8 cellular contexts compared by ENCODE assay signal in genomic region chr17:3843935-3844516, GRCh38. TPM values are rescaled to one million over a fixed set of nuclear protein-coding genes. Genes with fewer than 3 reads are reported as not detected.
DNase-seq lines count a peak whose midpoint lies in the region; ATAC-seq, FAIRE-seq and TF ChIP-seq lines count a peak whose summit lies in the region.

No MANE protein-coding gene starts in this region.

- intact Hi-C loops in endothelial cell of umbilical vein (cut with micrococcal nuclease) = no loop called here

- no peaks in the 10 kb centered on the region for H3K9me3 Mint-ChIP-seq in activated CD4-positive, alpha-beta T cell treated with anti-CD3 and anti-CD28 coated beads, Interleukin-2, amount 10 ng/mL, durations not matched to agents 7 days and 5 days

- H3K27ac Mint-ChIP-seq in activated CD4-positive, alpha-beta T cell treated with anti-CD3 and anti-CD28 coated beads, Interleukin-2, amount 10 ng/mL, durations not matched to agents 7 days and 5 days = no peak overlapping the region

- H3K4me1 Mint-ChIP-seq in activated CD4-positive, alpha-beta T cell treated with anti-CD3 and anti-CD28 coated beads, Interleukin-2, amount 10 ng/mL, durations not matched to agents 7 days and 5 days = peaks cover 28% of the 10 kb centered on the region

- H4K20me1 ChIP-seq in endothelial cell of umbilical vein (replicated peaks; ENCODE audit: control insufficient read depth, extremely low read depth, insufficient read depth, low read length) = no peaks in the 10 kb centered on the region

- no peaks in the 10 kb centered on the region for H3K9me3 ChIP-seq in endothelial cell of umbilical vein (replicated peaks; ENCODE audit: control insufficient read depth, insufficient read depth, low read length)

- no TSS peak for BruUV-seq in endothelial cell of umbilical vein (replicated peaks; lab: Mats Ljungman, UMichigan)

- H3K27me3 Mint-ChIP-seq in activated CD4-positive, alpha-beta T cell treated with anti-CD3 and anti-CD28 coated beads, Interleukin-2, amount 10 ng/mL, durations not matched to agents 7 days and 5 days = peaks cover 4% of the 10 kb centered on the region

- peak overlapping the region; percentile 96 for H3K4me3 Mint-ChIP-seq in activated CD4-positive, alpha-beta T cell treated with anti-CD3 and anti-CD28 coated beads, Interleukin-2, amount 10 ng/mL, durations not matched to agents 7 days and 5 days

- CTCF ChIA-PET in activated CD4-positive, alpha-beta T cell treated with anti-CD3 and anti-CD28 coated beads, Interleukin-2, amount 10 ng/mL, durations not matched to agents 7 days and 5 days (lab: Charles Lee) = interaction anchor here (0.6 to 5.0 kb wide), 15 partner anchors 9 to 299 kb away, joined by 3 to 64 read pairs (median 3); partner anchors contain the start of genes CAMKK1 and HASPIN
- CTCF ChIA-PET in endothelial cell of umbilical vein (lab: Charles Lee) = interaction anchor here (0.6 to 5.4 kb wide), 21 partner anchors 13 to 795 kb away, joined by 3 to 63 read pairs (median 4); partner anchors contain the start of genes CAMKK1, HASPIN, ITGAE and P2RX1

- H3K27ac ChIP-seq in endothelial cell of umbilical vein (ENCODE audit: insufficient read depth, low read depth, low read length) = no peak overlapping the region

- H3K36me3 ChIP-seq in endothelial cell of umbilical vein (ENCODE audit: control insufficient read depth in 2 of 2, extremely low read depth in 1 of 2, insufficient read depth in 2 of 2, low read length in 2 of 2) = peaks cover 3 to 14% of the 10 kb centered on the region in 2 experiments

- peaks cover 20% of the 10 kb centered on the region for H3K36me3 Mint-ChIP-seq in activated CD4-positive, alpha-beta T cell treated with anti-CD3 and anti-CD28 coated beads, Interleukin-2, amount 10 ng/mL, durations not matched to agents 7 days and 5 days (ENCODE audit: low read depth)

- H3K9me1 ChIP-seq in endothelial cell of umbilical vein (replicated peaks; ENCODE audit: control insufficient read depth, extremely low read depth, insufficient read depth, low read length) = no peaks in the 10 kb centered on the region

- no peak overlapping the region for H3K9ac ChIP-seq in endothelial cell of umbilical vein (replicated peaks; ENCODE audit: extremely low read depth, insufficient read depth, low read length)

- H3K4me3 ChIP-seq in endothelial cell of umbilical vein (replicated peaks in 1 of 3; ENCODE audit: insufficient read depth in 1 of 3, low read depth in 1 of 3, low read length in 3 of 3) = no peak overlapping the region

- H3K4me2 ChIP-seq in endothelial cell of umbilical vein (ENCODE audit: insufficient read depth, low read length) = no peak overlapping the region

- peaks cover 9% of the 10 kb centered on the region for H3K4me1 ChIP-seq in endothelial cell of umbilical vein (ENCODE audit: control insufficient read depth, extremely low read depth, insufficient read depth, low read length)

- dilution Hi-C loops in endothelial cell of umbilical vein (cut with MboI; ENCODE audit: extremely low pct_ligation_motif_present, low sequenced_read_pairs) = no loop called here

- peak; percentile 15 for DNase-seq in NCI-H2227 (lab: John Stamatoyannopoulos, UW; ENCODE audit: unreplicated experiment)
- DNase-seq in NCI-H2227 treated with DMSO at 0.1 percent for 48 hours (lab: John Stamatoyannopoulos, UW) = no peak
- peak; percentile 22 for DNase-seq in NCI-H146 (lab: John Stamatoyannopoulos, UW)
- DNase-seq in activated CD4-positive, alpha-beta T cell treated with anti-CD3 and anti-CD28 coated beads, Interleukin-2, amount 10 ng/mL, durations not matched to agents 7 days and 5 days = peak; percentile 65
- DNase-seq in endothelial cell of umbilical vein (ENCODE audit: low read depth, low spot score) = peak; percentile 40
- peak; percentile 35 for DNase-seq in renal cortical epithelial cell (ENCODE audit: low read depth)
- no peak for DNase-seq in globus pallidus (ENCODE audit: low spot score)

- H3K27me3 ChIP-seq in endothelial cell of umbilical vein (ENCODE audit: control insufficient read depth in 2 of 2, insufficient read depth in 2 of 2, low read length in 2 of 2) = no peaks in the 10 kb centered on the region

- POLR2A ChIA-PET in activated CD4-positive, alpha-beta T cell treated with anti-CD3 and anti-CD28 coated beads, Interleukin-2, amount 10 ng/mL, durations not matched to agents 7 days and 5 days (lab: Charles Lee) = no interaction called here
- POLR2A ChIA-PET in endothelial cell of umbilical vein (lab: Charles Lee) = interaction anchor here (1.2 kb wide), 1 partner anchor 14 kb away, joined by 3 read pairs; no protein-coding TSS in a partner anchor

- H3K79me2 ChIP-seq in endothelial cell of umbilical vein (ENCODE audit: control insufficient read depth, insufficient read depth, low read length) = peaks cover 40% of the 10 kb centered on the region

- no peak for ATAC-seq in HG02642 (IDR thresholded peaks at IDR 0.05; ENCODE audit: poor library complexity, unreplicated experiment)

- no peak overlapping the region for H2AFZ ChIP-seq in endothelial cell of umbilical vein (ENCODE audit: low read depth, low read length)

- no peak for TF ChIP-seq POLR2A in endothelial cell of umbilical vein (IDR thresholded peaks at IDR 0.05; ENCODE audit: low read depth, low read length)

- peak; percentile 63 to 66 for TF ChIP-seq CTCF in endothelial cell of umbilical vein (IDR thresholded peaks at IDR 0.05; ENCODE audit: extremely low read depth in 1 of 2, insufficient read depth in 1 of 2, low read depth in 1 of 2, low read length in 2 of 2)

- peak; percentile 65 for FAIRE-seq in endothelial cell of umbilical vein (lab: Jason Lieb, UNC)

TF ChIP-seq in endothelial cell of umbilical vein, 7 proteins besides CTCF, POLR2A, EP300 and RAD21:
- no peak for TF ChIP-seq JUN (IDR thresholded peaks at IDR 0.05; ENCODE audit: borderline replicate concordance, insufficient read depth, insufficient read length, low read depth)
- no peak for TF ChIP-seq POLR2AphosphoS5 (IDR thresholded peaks at IDR 0.05; ENCODE audit: insufficient read depth, low read depth, low read length)
- TF ChIP-seq, protein P1, sequence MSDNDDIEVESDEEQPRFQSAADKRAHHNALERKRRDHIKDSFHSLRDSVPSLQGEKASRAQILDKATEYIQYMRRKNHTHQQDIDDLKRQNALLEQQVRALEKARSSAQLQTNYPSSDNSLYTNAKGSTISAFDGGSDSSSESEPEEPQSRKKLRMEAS (IDR thresholded peaks at IDR 0.05; ENCODE audit: insufficient read depth, insufficient read length) = no peak
- TF ChIP-seq MYC (IDR thresholded peaks at IDR 0.05; ENCODE audit: low read depth, low read length) = no peak
- TF ChIP-seq FOS (IDR thresholded peaks at IDR 0.05; ENCODE audit: borderline replicate concordance, insufficient read depth, low read length) = no peak
- no peak for TF ChIP-seq EZH2 (IDR thresholded peaks at IDR 0.05; ENCODE audit: borderline replicate concordance, low read depth, low read length, severe bottlenecking)
- no peak for TF ChIP-seq GATA2 (IDR thresholded peaks at IDR 0.05; ENCODE audit: insufficient read depth, insufficient read length, low read depth, low read length)

RNA-seq across cellular contexts. Expression of gene NCBP3, which starts 2.0 kb away (rescaled TPM):
- total RNA-seq in activated CD4-positive, alpha-beta T cell treated with anti-CD3 and anti-CD28 coated beads, Interleukin-2, amount 10 ng/mL, durations not matched to agents 7 days and 5 days = 10 to 100 TPM; 43.6 to 43.7 TPM
- total RNA-seq in endothelial cell of umbilical vein = 51.1 and 52.2 TPM in 2 replicates
- 13.7 and 18.2 TPM in 2 replicates for polyA plus RNA-seq in endothelial cell of umbilical vein
- polyA plus RNA-seq in endothelial cell of umbilical vein (2011; cell fraction: cytosol; rRNA removed) = 11.9 and 12.1 TPM in 2 replicates
- 62.7 and 82.9 TPM in 2 replicates for polyA plus RNA-seq in endothelial cell of umbilical vein (2011; cell fraction: nucleus; rRNA removed)
- polyA plus RNA-seq in endothelial cell of umbilical vein (2012) = 38.9 and 40.6 TPM in 2 replicates
- polyA minus RNA-seq in endothelial cell of umbilical vein = 23.0 and 28.6 TPM in 2 replicates
- 7.9 TPM for polyA minus RNA-seq in endothelial cell of umbilical vein (2011; cell fraction: cytosol; rRNA and poly(A)+ RNA removed)
- polyA minus RNA-seq in endothelial cell of umbilical vein (2011; cell fraction: nucleus; rRNA and poly(A)+ RNA removed) = 27.6 and 51.3 TPM in 2 replicates
- 21.4 and 35.5 TPM in 2 replicates for total RNA-seq in renal cortical epithelial cell

RNA-seq across cellular contexts. Expression of gene ITGAE, which starts 43.0 kb away (rescaled TPM):
- 10 to 100 TPM; 18.3 to 20.9 TPM for total RNA-seq in activated CD4-positive, alpha-beta T cell treated with anti-CD3 and anti-CD28 coated beads, Interleukin-2, amount 10 ng/mL, durations not matched to agents 7 days and 5 days
- 29.6 and 32.6 TPM in 2 replicates for total RNA-seq in endothelial cell of umbilical vein
- 46.3 and 71.6 TPM in 2 replicates for polyA plus RNA-seq in endothelial cell of umbilical vein
- polyA plus RNA-seq in endothelial cell of umbilical vein (2011; cell fraction: cytosol; rRNA removed) = 83.7 and 90.5 TPM in 2 replicates
- 35.3 and 41.1 TPM in 2 replicates for polyA plus RNA-seq in endothelial cell of umbilical vein (2011; cell fraction: nucleus; rRNA removed)
- polyA plus RNA-seq in endothelial cell of umbilical vein (2012) = 51.1 and 63.7 TPM in 2 replicates
- polyA minus RNA-seq in endothelial cell of umbilical vein = 10.3 and 17.7 TPM in 2 replicates
- 7.6 TPM for polyA minus RNA-seq in endothelial cell of umbilical vein (2011; cell fraction: cytosol; rRNA and poly(A)+ RNA removed)
- 7.1 and 12.1 TPM in 2 replicates for polyA minus RNA-seq in endothelial cell of umbilical vein (2011; cell fraction: nucleus; rRNA and poly(A)+ RNA removed)
- total RNA-seq in renal cortical epithelial cell = 8.7 and 14.2 TPM in 2 replicates

RNA-seq across cellular contexts. Expression of gene CAMKK1, which starts 48.8 kb away (rescaled TPM):
- total RNA-seq in activated CD4-positive, alpha-beta T cell treated with anti-CD3 and anti-CD28 coated beads, Interleukin-2, amount 10 ng/mL, durations not matched to agents 7 days and 5 days = 1 to 10 TPM; 3.4 to 4.0 TPM
- total RNA-seq in endothelial cell of umbilical vein (5.7 and 6.1 TPM in 2 replicates), renal cortical epithelial cell (4.3 and 8.9 TPM in 2 replicates)
- 4.3 and 4.5 TPM in 2 replicates for polyA plus RNA-seq in endothelial cell of umbilical vein
- polyA plus RNA-seq in endothelial cell of umbilical vein (2011; cell fraction: cytosol; rRNA removed) = 3.1 and 3.6 TPM in 2 replicates
- polyA plus RNA-seq in endothelial cell of umbilical vein (2011; cell fraction: nucleus; rRNA removed) = 12.1 and 12.3 TPM in 2 replicates
- 4.0 and 5.3 TPM in 2 replicates for polyA plus RNA-seq in endothelial cell of umbilical vein (2012)
- 3.2 and 5.7 TPM in 2 replicates for polyA minus RNA-seq in endothelial cell of umbilical vein
- 10.8 TPM for polyA minus RNA-seq in endothelial cell of umbilical vein (2011; cell fraction: cytosol; rRNA and poly(A)+ RNA removed)
- polyA minus RNA-seq in endothelial cell of umbilical vein (2011; cell fraction: nucleus; rRNA and poly(A)+ RNA removed) = 4.3 and 5.5 TPM in 2 replicates

Comparison
In these comparisons a context has a peak if more than half of its experiments do, and no peak if none do; other contexts are left out.
1. DNase-seq: peak in NCI-H2227 (single experiment), NCI-H146 (single experiment), activated CD4-positive, alpha-beta T cell treated with anti-CD3 and anti-CD28 coated beads, Interleukin-2, amount 10 ng/mL, durations not matched to agents 7 days and 5 days (single experiment), endothelial cell of umbilical vein (single experiment) and renal cortical epithelial cell (single experiment); none in NCI-H2227 treated with DMSO at 0.1 percent for 48 hours (single experiment) and globus pallidus (single experiment).